8 cellular contexts compared by ENCODE assay signal in genomic region chr22:21665047-21665851, GRCh38. TPM values are rescaled to one million over a fixed set of nuclear protein-coding genes. Genes with fewer than 3 reads are reported as not detected.
DNase-seq lines count a peak whose midpoint lies in the region; ATAC-seq and TF ChIP-seq lines count a peak whose summit lies in the region.

No MANE protein-coding gene starts in this region.

- H3K79me2 ChIP-seq in Karpas-422 (ENCODE audit: low read length), result peaks cover 31% of the 10 kb centered on the region

- no peaks in the 10 kb centered on the region for H3K36me3 Mint-ChIP-seq in natural killer cell treated with Interleukin-12 subunit alpha and Interleukin-12 subunit beta and Interleukin-15 and Interleukin-18, amount 100 ng/mL, for 72 hours

- TF ChIP-seq CTCF in BJ (IDR thresholded peaks at IDR 0.05; ENCODE audit: insufficient read depth, low read depth, low read length) (no peak), coronary artery (IDR thresholded peaks at IDR 0.05) (no peak), mucosa of descending colon (IDR thresholded peaks at IDR 0.05) (no peak)

- no peaks in the 10 kb centered on the region for H4K20me1 ChIP-seq in Karpas-422 (ENCODE audit: insufficient read depth, low read depth, low read length)

- DNase-seq in BJ (ENCODE audit: low read depth) (no peak), Karpas-422 (peak; percentile 36), coronary artery (ENCODE audit: low spot score) (no peak), kidney tubule cell (ENCODE audit: low spot score) (no peak), mucosa of descending colon (no peak)
- DNase-seq in natural killer cell treated with Interleukin-12 subunit alpha and Interleukin-12 subunit beta and Interleukin-15 and Interleukin-18, amount 100 ng/mL, for 72 hours (ENCODE audit: low spot score), result no peak

- H3K9me3 Mint-ChIP-seq in natural killer cell treated with Interleukin-12 subunit alpha and Interleukin-12 subunit beta and Interleukin-15 and Interleukin-18, amount 100 ng/mL, for 72 hours, result no peaks in the 10 kb centered on the region

- peaks cover 30% of the 10 kb centered on the region for H3K4me1 ChIP-seq in Karpas-422 (ENCODE audit: low read length)
- H3K4me1 ChIP-seq in mucosa of descending colon (ENCODE audit: low read depth), result peaks cover 9% of the 10 kb centered on the region

- H3K4me3 ChIP-seq in BJ (ENCODE audit: low read depth, low read length) (peak overlapping the region; percentile 71), Karpas-422 (ENCODE audit: low read length) (peak overlapping the region; percentile 87), coronary artery (peak overlapping the region; percentile 85), mucosa of descending colon (no peak overlapping the region)

- H3K9me2 ChIP-seq in Karpas-422 (replicated peaks; ENCODE audit: insufficient read depth, low read length), result no peaks in the 10 kb centered on the region

- H3K27ac ChIP-seq in Karpas-422 (ENCODE audit: low read length) (no peak overlapping the region), coronary artery (peak overlapping the region; percentile 88 to 94)

- CTCF ChIA-PET in BJ (lab: Yijun Ruan, JAX), result interaction anchor here (0.9 kb wide), 1 partner anchor 28 kb away, joined by 3 read pairs; no protein-coding TSS in a partner anchor

- H3K4me2 ChIP-seq in Karpas-422 (ENCODE audit: low read depth, low read length, poor library complexity, severe bottlenecking), result peak overlapping the region; percentile 84

- H3K36me3 ChIP-seq in BJ (ENCODE audit: control insufficient read depth, insufficient read depth, low read length) (no peaks in the 10 kb centered on the region), Karpas-422 (ENCODE audit: insufficient read depth, low read length) (no peaks in the 10 kb centered on the region), mucosa of descending colon (ENCODE audit: low read depth) (no peaks in the 10 kb centered on the region)

- H2AFZ ChIP-seq in Karpas-422 (ENCODE audit: low read length), result peak overlapping the region; percentile 94

- POLR2A ChIA-PET in BJ (lab: Charles Lee), result no interaction called here

- H3K4me1 Mint-ChIP-seq in natural killer cell treated with Interleukin-12 subunit alpha and Interleukin-12 subunit beta and Interleukin-15 and Interleukin-18, amount 100 ng/mL, for 72 hours (ENCODE audit: low read depth in 2 of 2), result peaks cover 29 to 30% of the 10 kb centered on the region in 2 donors

- H3K4me3 Mint-ChIP-seq in natural killer cell treated with Interleukin-12 subunit alpha and Interleukin-12 subunit beta and Interleukin-15 and Interleukin-18, amount 100 ng/mL, for 72 hours, result peak overlapping the region; percentile 92

- intact Hi-C loops in mucosa of descending colon (cut with DNase I, micrococcal nuclease), result no loop called here

- H3K27me3 Mint-ChIP-seq in natural killer cell treated with Interleukin-12 subunit alpha and Interleukin-12 subunit beta and Interleukin-15 and Interleukin-18, amount 100 ng/mL, for 72 hours, result no peaks in the 10 kb centered on the region

- peak overlapping the region; percentile 88 for H3K9ac ChIP-seq in Karpas-422 (ENCODE audit: low read length)

- no peak for ATAC-seq in natural killer cell treated with Interleukin-12 subunit alpha and Interleukin-12 subunit beta and Interleukin-15 and Interleukin-18, amount 100 ng/mL, for 72 hours
- ATAC-seq in mucosa of descending colon, result no peak
- no peak for ATAC-seq in GM18873 (IDR thresholded peaks at IDR 0.05; ENCODE audit: low FRiP score, unreplicated experiment)
- ATAC-seq in GM18498 (IDR thresholded peaks at IDR 0.05; ENCODE audit: unreplicated experiment), result no peak

- peak overlapping the region; percentile 88 to 98 for H3K27ac Mint-ChIP-seq in natural killer cell treated with Interleukin-12 subunit alpha and Interleukin-12 subunit beta and Interleukin-15 and Interleukin-18, amount 100 ng/mL, for 72 hours

- H3K27me3 ChIP-seq in BJ (ENCODE audit: control insufficient read depth, insufficient read depth, low read length), result peaks cover 2% of the 10 kb centered on the region; the same call in 1 of the 2 replicates
- no peaks in the 10 kb centered on the region for H3K27me3 ChIP-seq in Karpas-422 (ENCODE audit: low read length)

- no peaks in the 10 kb centered on the region for H3K9me3 ChIP-seq in Karpas-422 (ENCODE audit: low read length)
- no peaks in the 10 kb centered on the region for H3K9me3 ChIP-seq in mucosa of descending colon

RNA-seq across cellular contexts. Expression of gene PPIL2, which starts 0.6 kb away (rescaled TPM):
- polyA plus RNA-seq in BJ (2011; rRNA removed), result 38.9 and 64.7 TPM in 2 replicates
- polyA minus RNA-seq in BJ (2011; rRNA and poly(A)+ RNA removed), result 24.8 and 26.8 TPM in 2 replicates
- total RNA-seq in Karpas-422 (2014; rRNA removed; shearing (Covaris generic); ENCODE audit: low replicate concordance), result 32.8 and 39.6 TPM in 2 replicates
- 10 to 100 TPM; 50.4 to 62.9 TPM for total RNA-seq in natural killer cell treated with Interleukin-12 subunit alpha and Interleukin-12 subunit beta and Interleukin-15 and Interleukin-18, amount 100 ng/mL, for 72 hours
- 10 to 100 TPM; 42.5 to 68.3 (median 61.6) TPM for total RNA-seq in mucosa of descending colon

RNA-seq across cellular contexts. Expression of gene SDF2L1, which starts 23.1 kb away (rescaled TPM):
- polyA plus RNA-seq in BJ (2011; rRNA removed), result 10.9 and 22.8 TPM in 2 replicates
- polyA minus RNA-seq in BJ (2011; rRNA and poly(A)+ RNA removed), result 11.8 and 13.4 TPM in 2 replicates
- total RNA-seq in Karpas-422 (2014; rRNA removed; shearing (Covaris generic); ENCODE audit: low replicate concordance), result 19.0 and 72.9 TPM in 2 replicates
- total RNA-seq in natural killer cell treated with Interleukin-12 subunit alpha and Interleukin-12 subunit beta and Interleukin-15 and Interleukin-18, amount 100 ng/mL, for 72 hours, result 100 to 1,000 TPM; 102 to 127 TPM
- 10 to 100 TPM; 25.8 to 48.8 (median 28.0) TPM for total RNA-seq in mucosa of descending colon

RNA-seq across cellular contexts. Expression of gene CCDC116, which starts 32.7 kb away (rescaled TPM):
- 0.10 and 0.13 TPM in 2 replicates for polyA plus RNA-seq in BJ (2011; rRNA removed)
- polyA minus RNA-seq in BJ (2011; rRNA and poly(A)+ RNA removed), result 0.05 TPM in 1 of 2 replicates, not detected in the other
- total RNA-seq in Karpas-422 (2014; rRNA removed; shearing (Covaris generic); ENCODE audit: low replicate concordance), result 0.11 and 1.3 TPM in 2 replicates
- total RNA-seq in natural killer cell treated with Interleukin-12 subunit alpha and Interleukin-12 subunit beta and Interleukin-15 and Interleukin-18, amount 100 ng/mL, for 72 hours, result 1 to 10 TPM; 2.0 to 2.5 TPM
- total RNA-seq in mucosa of descending colon, result under 1 TPM; 0.22 to 0.89 (median 0.26) TPM

RNA-seq across cellular contexts. Expression of gene YDJC, which starts 35.4 kb away (rescaled TPM):
- polyA plus RNA-seq in BJ (2011; rRNA removed), result 14.6 and 20.0 TPM in 2 replicates
- 4.9 and 7.3 TPM in 2 replicates for polyA minus RNA-seq in BJ (2011; rRNA and poly(A)+ RNA removed)
- 59.1 and 109 TPM in 2 replicates for total RNA-seq in Karpas-422 (2014; rRNA removed; shearing (Covaris generic); ENCODE audit: low replicate concordance)
- 10 to 100 TPM; 43.1 to 68.6 TPM for total RNA-seq in natural killer cell treated with Interleukin-12 subunit alpha and Interleukin-12 subunit beta and Interleukin-15 and Interleukin-18, amount 100 ng/mL, for 72 hours
- total RNA-seq in mucosa of descending colon, result 10 to 100 TPM; 12.5 to 26.5 (median 21.7) TPM
